In genomic region chr11:108807262-108807661, GRCh38 we compare ENCODE assay signal across 21 cellular contexts.
"Had no signal": no experiment of that assay in that cellular context is flagged by ENCODE, and none has a peak within 500 bp of the region (broad histone marks: within the 10 kb centered on the region; RNA-seq: fewer than 3 reads in every experiment).

No MANE protein-coding gene starts in this region.

- H3K4me1 ChIP-seq: SJSA1 had no signal

- H3K9me3 ChIP-seq: SJSA1 had no signal

- DNase-seq: Karpas-422, KBM-7, MM.1S, NCI-H1092 treated with DMSO at 0.1 percent for 48 hours, NCI-H1436, NCI-H187, NCI-H2029, NCI-H2081 treated with DMSO at 0.1 percent for 48 hours, NCI-H2171, NCI-H226, NCI-H446, NCI-H510A, NCI-H524 treated with DMSO at 0.1 percent for 48 hours, NCI-H69, NCI-H774, Right ventricle myocardium superior, RPMI8226, SIG-M5 had no signal

- H3K4me3 ChIP-seq: SJSA1, SK-N-MC had no signal

- FAIRE-seq: RCC 7860 had no signal

- H3K36me3 ChIP-seq: SJSA1 had no signal

- H3K27ac ChIP-seq: SJSA1, SK-N-MC had no signal

- H3K27me3 ChIP-seq: SJSA1 had no signal
